ENCODE assay signal across 8 cellular contexts in genomic region chr2:241273552-241273988, GRCh38. TPM values are rescaled to one million over a fixed set of nuclear protein-coding genes. Genes with fewer than 3 reads are reported as not detected.
DNase-seq lines count a peak whose midpoint lies in the region; ATAC-seq and TF ChIP-seq lines count a peak whose summit lies in the region.

No MANE protein-coding gene starts in this region.

- H3K36me3 ChIP-seq in BLaER1 treated with 17β-estradiol and CSF1 and Interleukin-3, amounts not matched to agents 10 nM and 100 nM = peaks cover 6 to 38% (median 16%) of the 10 kb centered on the region in 11 experiments; a peak in 18 of 22 replicates
- H3K36me3 ChIP-seq in KMS-11 (ENCODE audit: insufficient read depth) (no peaks in the 10 kb centered on the region), breast epithelium (no peaks in the 10 kb centered on the region)

- H3K4me3 ChIP-seq in BLaER1 treated with 17β-estradiol and CSF1 and Interleukin-3, amounts not matched to agents 10 nM and 100 nM = peak overlapping the region in 3 of 10 experiments; percentile 86 to 90 (median 88); a peak in 4 of 20 replicates
- H3K4me3 ChIP-seq in KMS-11 (IDR thresholded peaks at IDR 0.05; ENCODE audit: insufficient read depth, low read depth, low read length) = no peak overlapping the region
- peak overlapping the region in 2 of 3 donors; percentile 96 to 99 for H3K4me3 ChIP-seq in breast epithelium

- DNase-seq in breast epithelium (ENCODE audit: low spot score in 2 of 2) = no peak
- DNase-seq in Ammon's horn (ENCODE audit: low spot score) = no peak
- no peak for DNase-seq in hippocampal formation (lab: John Stamatoyannopoulos, UW)

- H3K27ac Mint-ChIP-seq in nephron = peak overlapping the region; percentile 31 to 73 (median 70)

- no peak overlapping the region for H3K27ac ChIP-seq in BLaER1 treated with 17β-estradiol and CSF1 and Interleukin-3, amounts not matched to agents 10 nM and 100 nM
- H3K27ac ChIP-seq in KMS-11 = no peak overlapping the region; the same call in 1 of the 2 replicates
- peak overlapping the region; percentile 92 to 95 for H3K27ac ChIP-seq in breast epithelium

- H3K27me3 Mint-ChIP-seq in nephron (ENCODE audit: low read depth) = no peaks in the 10 kb centered on the region

- no peak overlapping the region for H2AFZ ChIP-seq in KMS-11 (ENCODE audit: low read depth)

- no peak; the same call in 1 of the 2 replicates for TF ChIP-seq CTCF in KMS-11 (conservative IDR thresholded peaks at IDR 0.05; ENCODE audit: low read depth, low read length)
- no peak for TF ChIP-seq CTCF in breast epithelium (IDR thresholded peaks at IDR 0.05)
- no peak for TF ChIP-seq CTCF in nephron (IDR thresholded peaks at IDR 0.05; ENCODE audit: unreplicated experiment in 3 of 3)

- peaks cover 32 to 49% (median 37%) of the 10 kb centered on the region in 10 experiments for H3K4me1 ChIP-seq in BLaER1 treated with 17β-estradiol and CSF1 and Interleukin-3, amounts not matched to agents 10 nM and 100 nM
- H3K4me1 ChIP-seq in KMS-11 (ENCODE audit: low read depth, poor library complexity, severe bottlenecking) = peaks cover 29% of the 10 kb centered on the region
- peaks cover 9 to 26% of the 10 kb centered on the region in 2 donors for H3K4me1 ChIP-seq in breast epithelium

- H3K36me3 Mint-ChIP-seq in nephron (ENCODE audit: low read depth) = peaks cover 38% of the 10 kb centered on the region

- peaks cover 12% of the 10 kb centered on the region for H3K9me3 Mint-ChIP-seq in nephron

- H3K9me3 ChIP-seq in BLaER1 treated with 17β-estradiol and CSF1 and Interleukin-3, amounts not matched to agents 10 nM and 100 nM (replicated peaks in 1 of 11) = peaks cover 11 to 22% (median 14%) of the 10 kb centered on the region in 11 experiments
- no peaks in the 10 kb centered on the region for H3K9me3 ChIP-seq in breast epithelium

- H3K4me3 Mint-ChIP-seq in nephron = peak overlapping the region; percentile 86 to 90 (median 86)

- H3K4me2 ChIP-seq in BLaER1 treated with 17β-estradiol and CSF1 and Interleukin-3, amounts not matched to agents 10 nM and 100 nM = peak overlapping the region; percentile 77 to 93 (median 86)
- peak overlapping the region; percentile 44; the same call in 1 of the 2 replicates for H3K4me2 ChIP-seq in KMS-11

- intact Hi-C loops in breast epithelium (cut with DNase I; ENCODE audit: low total_unique reads) = no loop called here

- H3K79me2 ChIP-seq in KMS-11 (ENCODE audit: insufficient read depth, low read depth) = peaks cover 80% of the 10 kb centered on the region

- H4K20me1 ChIP-seq in BLaER1 treated with 17β-estradiol and CSF1 and Interleukin-3, amounts not matched to agents 10 nM and 100 nM = peaks cover 59 to 89% (median 75%) of the 10 kb centered on the region in 11 experiments
- H4K20me1 ChIP-seq in KMS-11 (ENCODE audit: insufficient read depth) = no peaks in the 10 kb centered on the region

- peaks cover 41% of the 10 kb centered on the region for H3K4me1 Mint-ChIP-seq in nephron

- H3K9ac ChIP-seq in BLaER1 treated with 17β-estradiol and CSF1 and Interleukin-3, amounts not matched to agents 10 nM and 100 nM = peak overlapping the region in 4 of 11 experiments; percentile 82 to 96 (median 88); a peak in 1 of 22 replicates
- H3K9ac ChIP-seq in KMS-11 = no peak overlapping the region; the same call in 1 of the 2 replicates

- peaks cover 0 to 44% (median 36%) of the 10 kb centered on the region in 11 experiments; a peak in 18 of 22 replicates for H3K27me3 ChIP-seq in BLaER1 treated with 17β-estradiol and CSF1 and Interleukin-3, amounts not matched to agents 10 nM and 100 nM
- no peaks in the 10 kb centered on the region for H3K27me3 ChIP-seq in KMS-11 (ENCODE audit: insufficient read depth, low read depth)
- H3K27me3 ChIP-seq in breast epithelium = no peaks in the 10 kb centered on the region

- TF ChIP-seq POLR2A in breast epithelium (IDR thresholded peaks at IDR 0.05) = no peak

- ATAC-seq in GM21717 (IDR thresholded peaks at IDR 0.05; ENCODE audit: unreplicated experiment) = no peak
- ATAC-seq in HG03095 (IDR thresholded peaks at IDR 0.05; ENCODE audit: unreplicated experiment) = no peak

RNA-seq across cellular contexts. Expression of gene HDLBP, which starts 41.9 kb away (rescaled TPM):
- 100 to 1,000 TPM; 339 to 515 (median 383) TPM for total RNA-seq in breast epithelium

RNA-seq across cellular contexts. Expression of gene SEPTIN2, which starts 42.2 kb away (rescaled TPM):
- total RNA-seq in breast epithelium = 100 to 1,000 TPM; 298 to 321 (median 299) TPM

Comparison
In these comparisons a context has a peak if more than half of its experiments do, and no peak if none do; other contexts are left out.
1. H3K27ac ChIP-seq: peak in breast epithelium (2 of 2); none in BLaER1 treated with 17β-estradiol and CSF1 and Interleukin-3, amounts not matched to agents 10 nM and 100 nM (0 of 11) and KMS-11 (single experiment).